1 cellular context compared by ENCODE assay signal in the genomic region with DNA sequence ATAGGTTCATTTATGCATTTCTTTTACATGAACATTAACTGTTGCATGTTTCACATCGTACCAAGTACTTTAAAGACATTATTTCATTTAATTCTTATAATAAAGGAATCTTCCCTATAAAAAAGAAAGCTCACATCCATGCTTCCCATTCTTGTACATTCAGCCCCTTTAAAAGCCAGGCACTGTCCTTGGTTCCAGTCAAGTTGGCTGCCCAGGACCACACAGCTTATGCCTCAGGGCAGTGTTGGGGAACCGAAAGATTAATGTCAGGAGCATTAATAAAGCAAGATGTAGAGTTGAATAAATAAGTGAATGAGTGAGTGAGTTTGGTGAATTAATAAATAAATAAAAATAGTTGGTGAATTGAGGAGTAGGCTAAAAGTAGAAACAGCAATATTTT.
TF ChIP-seq lines count a peak whose summit lies in the region.

No MANE protein-coding gene starts in this region.

TF ChIP-seq in SK-N-SH treated with all-trans-retinoic acid at 6 μM for 48 hours, 23 proteins besides CTCF, POLR2A, EP300 and RAD21 (continued from another document):
- TF ChIP-seq, protein P1, sequence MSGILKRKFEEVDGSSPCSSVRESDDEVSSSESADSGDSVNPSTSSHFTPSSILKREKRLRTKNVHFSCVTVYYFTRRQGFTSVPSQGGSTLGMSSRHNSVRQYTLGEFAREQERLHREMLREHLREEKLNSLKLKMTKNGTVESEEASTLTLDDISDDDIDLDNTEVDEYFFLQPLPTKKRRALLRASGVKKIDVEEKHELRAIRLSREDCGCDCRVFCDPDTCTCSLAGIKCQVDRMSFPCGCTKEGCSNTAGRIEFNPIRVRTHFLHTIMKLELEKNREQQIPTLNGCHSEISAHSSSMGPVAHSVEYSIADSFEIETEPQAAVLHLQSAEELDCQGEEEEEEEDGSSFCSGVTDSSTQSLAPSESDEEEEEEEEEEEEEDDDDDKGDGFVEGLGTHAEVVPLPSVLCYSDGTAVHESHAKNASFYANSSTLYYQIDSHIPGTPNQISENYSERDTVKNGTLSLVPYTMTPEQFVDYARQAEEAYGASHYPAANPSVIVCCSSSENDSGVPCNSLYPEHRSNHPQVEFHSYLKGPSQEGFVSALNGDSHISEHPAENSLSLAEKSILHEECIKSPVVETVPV (CRISPR knock-in tag; IDR thresholded peaks at IDR 0.05): no peak
- TF ChIP-seq GLIS3 (CRISPR knock-in tag; IDR thresholded peaks at IDR 0.05) (no peak), BACH2 (CRISPR knock-in tag; IDR thresholded peaks at IDR 0.05; ENCODE audit: borderline replicate concordance) (no peak), ARNTL (CRISPR knock-in tag; IDR thresholded peaks at IDR 0.05; ENCODE audit: borderline replicate concordance, low read depth) (no peak)
- TF ChIP-seq, protein P2, sequence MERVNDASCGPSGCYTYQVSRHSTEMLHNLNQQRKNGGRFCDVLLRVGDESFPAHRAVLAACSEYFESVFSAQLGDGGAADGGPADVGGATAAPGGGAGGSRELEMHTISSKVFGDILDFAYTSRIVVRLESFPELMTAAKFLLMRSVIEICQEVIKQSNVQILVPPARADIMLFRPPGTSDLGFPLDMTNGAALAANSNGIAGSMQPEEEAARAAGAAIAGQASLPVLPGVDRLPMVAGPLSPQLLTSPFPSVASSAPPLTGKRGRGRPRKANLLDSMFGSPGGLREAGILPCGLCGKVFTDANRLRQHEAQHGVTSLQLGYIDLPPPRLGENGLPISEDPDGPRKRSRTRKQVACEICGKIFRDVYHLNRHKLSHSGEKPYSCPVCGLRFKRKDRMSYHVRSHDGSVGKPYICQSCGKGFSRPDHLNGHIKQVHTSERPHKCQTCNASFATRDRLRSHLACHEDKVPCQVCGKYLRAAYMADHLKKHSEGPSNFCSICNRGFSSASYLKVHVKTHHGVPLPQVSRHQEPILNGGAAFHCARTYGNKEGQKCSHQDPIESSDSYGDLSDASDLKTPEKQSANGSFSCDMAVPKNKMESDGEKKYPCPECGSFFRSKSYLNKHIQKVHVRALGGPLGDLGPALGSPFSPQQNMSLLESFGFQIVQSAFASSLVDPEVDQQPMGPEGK (CRISPR knock-in tag; IDR thresholded peaks at IDR 0.05; ENCODE audit: borderline replicate concordance): no peak
